In genomic region chr19:43043492-43044180, GRCh38 we compare ENCODE assay signal across 15 cellular contexts. TPM values are rescaled to one million over a fixed set of nuclear protein-coding genes. Genes with fewer than 3 reads are reported as not detected.
"Had no signal": no experiment of that assay in that cellular context is flagged by ENCODE, and none has a peak within 500 bp of the region (broad histone marks: within the 10 kb centered on the region; RNA-seq: fewer than 3 reads in every experiment).

No MANE protein-coding gene starts in this region.

RNA-seq across cellular contexts. Expression of gene PSG11, which starts 17.4 kb away (rescaled TPM):
- total RNA-seq: stomach, subcutaneous adipose tissue, suprapubic skin, temporal lobe, testis, thoracic aorta, thyroid gland, tibial nerve, transverse colon, upper lobe of left lung, upper lobe of right lung, ureter, urinary bladder, uterus, vagina had no signal
- polyA plus RNA-seq: stomach, urinary bladder had no signal

RNA-seq across cellular contexts. Expression of gene PSG2, which starts 38.9 kb away (rescaled TPM):
- total RNA-seq: stomach, subcutaneous adipose tissue, temporal lobe, testis, thoracic aorta, thyroid gland, tibial nerve, transverse colon, upper lobe of left lung, upper lobe of right lung, ureter, urinary bladder, uterus, vagina had no signal
- polyA plus RNA-seq: stomach, urinary bladder had no signal
